Comparison of ENCODE assay signal across 8 cellular contexts in genomic region chr12:97960741-97961608, GRCh38.
DNase-seq lines count a peak whose midpoint lies in the region; ATAC-seq and TF ChIP-seq lines count a peak whose summit lies in the region.

No MANE protein-coding gene starts in this region.

- 61 to 63% (median 62%) methylated on average over 5 of the region's 5 CpGs for WGBS in psoas muscle, 3 donors

- H3K27me3 ChIP-seq in psoas muscle (ENCODE audit: insufficient read depth in 3 of 3, low read length in 2 of 3) = no peaks in the 10 kb centered on the region

- no peaks in the 10 kb centered on the region for H3K36me3 Mint-ChIP-seq in endothelial cell (ENCODE audit: low read depth, unreplicated experiment)

- no peak overlapping the region for H3K4me3 ChIP-seq in psoas muscle

- H3K36me3 ChIP-seq in psoas muscle (ENCODE audit: insufficient read depth in 1 of 2, low read depth in 1 of 2) = no peaks in the 10 kb centered on the region

- peaks cover 2% of the 10 kb centered on the region for H3K4me1 Mint-ChIP-seq in endothelial cell (ENCODE audit: unreplicated experiment)

- no peak overlapping the region for H3K27ac ChIP-seq in psoas muscle

- H3K9me3 Mint-ChIP-seq in endothelial cell (ENCODE audit: unreplicated experiment) = no peaks in the 10 kb centered on the region

- no peak overlapping the region for H3K27ac Mint-ChIP-seq in endothelial cell (ENCODE audit: unreplicated experiment)

- intact Hi-C loops in psoas muscle (cut with DNase I) = no loop called here

- TF ChIP-seq CTCF in endothelial cell (IDR thresholded peaks at IDR 0.05; ENCODE audit: unreplicated experiment) (peak; percentile 73), psoas muscle (IDR thresholded peaks at IDR 0.05) (peak; percentile 29)

- DNase-seq in NCI-H1417 (lab: John Stamatoyannopoulos, UW) (peak; percentile 20 to 61 (median 29)), NCI-H1417 treated with DMSO at 0.1 percent for 48 hours (lab: John Stamatoyannopoulos, UW) (no peak), NCI-H69 (lab: John Stamatoyannopoulos, UW) (peak; percentile 67), endothelial cell (ENCODE audit: low spot score) (peak; percentile 65), psoas muscle (no peak), NCI-H774 (lab: John Stamatoyannopoulos, UW) (no peak)

- H3K27me3 Mint-ChIP-seq in endothelial cell (ENCODE audit: unreplicated experiment) = peaks cover under 1% of the 10 kb centered on the region

- ATAC-seq in GM18909 (IDR thresholded peaks at IDR 0.05; ENCODE audit: poor library complexity, unreplicated experiment) (peak; percentile 81), HG03060 (IDR thresholded peaks at IDR 0.05; ENCODE audit: low read depth, unreplicated experiment) (peak; percentile 73), psoas muscle (no peak)

- H3K4me1 ChIP-seq in psoas muscle = no peaks in the 10 kb centered on the region

- H3K4me3 Mint-ChIP-seq in endothelial cell (ENCODE audit: unreplicated experiment) = no peak overlapping the region

- peaks cover 5% of the 10 kb centered on the region for H3K9me3 ChIP-seq in psoas muscle

Comparison
In these comparisons a context has a peak if more than half of its experiments do, and no peak if none do; other contexts are left out.
1. DNase-seq: peak in NCI-H1417 (3 of 3), NCI-H69 (single experiment) and endothelial cell (single experiment); none in NCI-H1417 treated with DMSO at 0.1 percent for 48 hours (single experiment), psoas muscle (0 of 2) and NCI-H774 (single experiment).
2. ATAC-seq: peak in GM18909 (single experiment) and HG03060 (single experiment); none in psoas muscle (0 of 4).